10 cellular contexts compared by ENCODE assay signal in the genomic region with DNA sequence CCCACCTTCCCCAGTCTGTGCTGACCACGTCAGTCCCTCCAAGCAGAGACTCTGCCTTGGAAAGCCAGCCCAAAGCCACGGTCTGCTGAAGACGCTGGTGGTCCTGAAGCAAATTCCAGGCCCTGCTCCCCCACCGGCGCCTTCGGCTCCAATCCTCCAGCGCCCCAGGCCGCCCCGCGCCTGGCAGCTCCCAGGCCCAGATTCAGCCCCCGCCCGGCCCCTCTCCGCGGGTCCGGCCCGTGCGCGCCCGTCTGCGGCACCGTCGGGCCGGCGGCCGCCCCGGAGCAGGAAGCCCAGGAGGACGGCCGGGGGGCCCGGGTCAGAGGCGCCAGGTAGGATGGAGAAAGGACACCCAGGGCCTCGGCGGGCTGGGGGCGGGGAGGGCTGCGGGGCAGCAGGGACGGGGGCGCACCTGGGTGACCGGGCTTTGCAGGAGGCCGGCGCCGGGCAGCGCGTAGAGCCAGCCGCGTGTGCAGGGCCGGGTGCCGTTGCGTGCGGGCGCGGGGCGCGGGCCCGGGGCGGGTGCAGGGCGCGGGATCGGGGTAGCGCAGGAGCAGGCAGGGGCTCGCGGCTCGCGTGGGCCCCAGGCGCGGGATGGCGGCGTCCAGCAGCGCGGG. TPM values are rescaled to one million over a fixed set of nuclear protein-coding genes. Genes with fewer than 3 reads are reported as not detected.
DNase-seq lines count a peak whose midpoint lies in the region; ATAC-seq and TF ChIP-seq lines count a peak whose summit lies in the region.
"Had no signal": no experiment of that assay in that cellular context is flagged by ENCODE, and none has a peak within 500 bp of the region (broad histone marks: within the 10 kb centered on the region; RNA-seq: fewer than 3 reads in every experiment).

No MANE protein-coding gene starts in this region.

- no peaks in the 10 kb centered on the region for H3K79me2 ChIP-seq in smooth muscle cell (ENCODE audit: low read depth)

- POLR2A ChIA-PET in WTC11 (lab: Charles Lee) = interaction anchor here (1.4 to 1.5 kb wide), 2 partner anchors 8 to 16 kb away, joined by 3 read pairs; a partner anchor contains a TSS

- peak overlapping the region; percentile 51 for H3K4me3 Mint-ChIP-seq in T-helper 2 cell treated with Interferon-gamma antibody and Interleukin-4, amounts not matched to agents 5 μg/mL and 100 μg/mL, for 36 hours
- peak overlapping the region; percentile 68 for H3K4me3 Mint-ChIP-seq in WTC11

- H3K9me3 ChIP-seq in iPS-18a (ENCODE audit: control insufficient read depth, low read depth, low read length) (no peaks in the 10 kb centered on the region), smooth muscle cell (replicated peaks; ENCODE audit: low read depth) (no peaks in the 10 kb centered on the region)
- H3K9me3 ChIP-seq: adrenal gland had no signal

- WGBS in smooth muscle cell (ENCODE audit: low lambda C conversion rate) = 5% methylated on average over 28 of the region's 68 CpGs

- no peak overlapping the region for H3K9ac ChIP-seq in iPS-18a (ENCODE audit: low read length)
- H3K9ac ChIP-seq in smooth muscle cell (ENCODE audit: low read depth) = no peak overlapping the region

- H2AFZ ChIP-seq in smooth muscle cell (ENCODE audit: low read depth) = no peak overlapping the region

- no peaks in the 10 kb centered on the region for H3F3A ChIP-seq in smooth muscle cell (ENCODE audit: low read depth)

- H3K27me3 ChIP-seq in iPS-18a (ENCODE audit: control insufficient read depth, insufficient read depth, low read length) (peaks cover 52% of the 10 kb centered on the region), smooth muscle cell (ENCODE audit: low read depth) (peaks cover 69% of the 10 kb centered on the region)

- H4K20me1 ChIP-seq in smooth muscle cell (ENCODE audit: low read depth) = no peaks in the 10 kb centered on the region

- no peak for DNase-seq in T-helper 2 cell treated with Interferon-gamma antibody and Interleukin-4, amounts not matched to agents 5 μg/mL and 100 μg/mL, for 36 hours (ENCODE audit: low spot score)
- DNase-seq in T-helper 2 cell = no peak
- DNase-seq in WTC11 (ENCODE audit: low spot score) = no peak
- no peak for DNase-seq in smooth muscle cell (lab: John Stamatoyannopoulos, UW; ENCODE audit: unreplicated experiment)
- DNase-seq in cerebellar nuclear complex (lab: John Stamatoyannopoulos, UW) = no peak

- no peak for TF ChIP-seq CTCF in WTC11 (IDR thresholded peaks at IDR 0.05)
- no peak for TF ChIP-seq CTCF in smooth muscle cell (IDR thresholded peaks at IDR 0.05; ENCODE audit: borderline replicate concordance, insufficient read depth, poor library complexity, severe bottlenecking)

- H3K4me3 ChIP-seq in iPS-18a (ENCODE audit: low read length) (peak overlapping the region; percentile 44), smooth muscle cell (peak overlapping the region; percentile 16)

- H3K4me1 Mint-ChIP-seq in T-helper 2 cell treated with Interferon-gamma antibody and Interleukin-4, amounts not matched to agents 5 μg/mL and 100 μg/mL, for 36 hours (ENCODE audit: low read depth) = peaks cover 6% of the 10 kb centered on the region
- no peaks in the 10 kb centered on the region for H3K4me1 Mint-ChIP-seq in WTC11

- H3K36me3 Mint-ChIP-seq in T-helper 2 cell treated with Interferon-gamma antibody and Interleukin-4, amounts not matched to agents 5 μg/mL and 100 μg/mL, for 36 hours (ENCODE audit: low read depth) = no peaks in the 10 kb centered on the region
- H3K36me3 Mint-ChIP-seq in WTC11 = no peaks in the 10 kb centered on the region

- H3K36me3 ChIP-seq in iPS-18a (ENCODE audit: control insufficient read depth, low read depth, low read length) (no peaks in the 10 kb centered on the region), smooth muscle cell (ENCODE audit: low read depth) (no peaks in the 10 kb centered on the region)
- H3K36me3 ChIP-seq: adrenal gland, tibial nerve had no signal

- ATAC-seq in WTC11 (peak; percentile 11), GM19023 (IDR thresholded peaks at IDR 0.05; ENCODE audit: unreplicated experiment) (no peak), HG02870 (IDR thresholded peaks at IDR 0.05; ENCODE audit: unreplicated experiment) (no peak)

- no peaks in the 10 kb centered on the region for H3K4me1 ChIP-seq in iPS-18a (ENCODE audit: control insufficient read depth, low read depth, low read length)
- no peaks in the 10 kb centered on the region for H3K4me1 ChIP-seq in smooth muscle cell (ENCODE audit: low read depth)

- CTCF ChIA-PET in WTC11 (lab: Charles Lee) = interaction anchor here (0.6 to 3.1 kb wide), 6 partner anchors 8 to 464 kb away, joined by 3 to 17 read pairs (median 4); a partner anchor contains a TSS

- H3K4me2 ChIP-seq in smooth muscle cell = peak overlapping the region; percentile 78

- H3K9me3 Mint-ChIP-seq in T-helper 2 cell treated with Interferon-gamma antibody and Interleukin-4, amounts not matched to agents 5 μg/mL and 100 μg/mL, for 36 hours = no peaks in the 10 kb centered on the region
- H3K9me3 Mint-ChIP-seq in WTC11 = no peaks in the 10 kb centered on the region

- H3K27me3 Mint-ChIP-seq in T-helper 2 cell treated with Interferon-gamma antibody and Interleukin-4, amounts not matched to agents 5 μg/mL and 100 μg/mL, for 36 hours (ENCODE audit: low read depth) = peaks cover 32% of the 10 kb centered on the region
- H3K27me3 Mint-ChIP-seq in WTC11 (ENCODE audit: low read depth) = peaks cover 45% of the 10 kb centered on the region

- no peak overlapping the region for H3K27ac Mint-ChIP-seq in T-helper 2 cell treated with Interferon-gamma antibody and Interleukin-4, amounts not matched to agents 5 μg/mL and 100 μg/mL, for 36 hours
- H3K27ac Mint-ChIP-seq in WTC11 = no peak overlapping the region

- H3K27ac ChIP-seq in iPS-18a (ENCODE audit: low read length) (no peak overlapping the region), smooth muscle cell (ENCODE audit: low read depth) (no peak overlapping the region)
- H3K27ac ChIP-seq: tibial nerve had no signal

TF ChIP-seq in WTC11, 78 proteins besides CTCF, POLR2A, EP300 and RAD21:
- TF ChIP-seq, protein P1, sequence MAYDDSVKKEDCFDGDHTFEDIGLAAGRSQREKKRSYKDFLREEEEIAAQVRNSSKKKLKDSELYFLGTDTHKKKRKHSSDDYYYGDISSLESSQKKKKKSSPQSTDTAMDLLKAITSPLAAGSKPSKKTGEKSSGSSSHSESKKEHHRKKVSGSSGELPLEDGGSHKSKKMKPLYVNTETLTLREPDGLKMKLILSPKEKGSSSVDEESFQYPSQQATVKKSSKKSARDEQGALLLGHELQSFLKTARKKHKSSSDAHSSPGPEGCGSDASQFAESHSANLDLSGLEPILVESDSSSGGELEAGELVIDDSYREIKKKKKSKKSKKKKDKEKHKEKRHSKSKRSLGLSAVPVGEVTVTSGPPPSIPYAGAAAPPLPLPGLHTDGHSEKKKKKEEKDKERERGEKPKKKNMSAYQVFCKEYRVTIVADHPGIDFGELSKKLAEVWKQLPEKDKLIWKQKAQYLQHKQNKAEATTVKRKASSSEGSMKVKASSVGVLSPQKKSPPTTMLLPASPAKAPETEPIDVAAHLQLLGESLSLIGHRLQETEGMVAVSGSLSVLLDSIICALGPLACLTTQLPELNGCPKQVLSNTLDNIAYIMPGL (CRISPR knock-in tag; IDR thresholded peaks at IDR 0.05) = peak; percentile 65; the same call in 1 of the 2 replicates
- TF ChIP-seq KAT7 (CRISPR knock-in tag; IDR thresholded peaks at IDR 0.05; ENCODE audit: borderline replicate concordance) (no peak), CREM (CRISPR knock-in tag; IDR thresholded peaks at IDR 0.05) (0 out of 2 replicates have a peak, but pooled peaks have one; percentile 42)

RNA-seq across cellular contexts. Expression of a gene that starts 0.6 kb away (rescaled TPM):
- total RNA-seq in WTC11 (2021) (9.8 to 12.1 TPM (median 10.7 TPM) in 3 replicates), smooth muscle cell (not detected in 2 replicates)
- 0.43 TPM in 1 of 2 replicates, not detected in the other for polyA plus RNA-seq in smooth muscle cell

RNA-seq across cellular contexts. Expression of a gene that starts 16.5 kb away (rescaled TPM):
- total RNA-seq in WTC11 (2021) (15.5 to 31.2 TPM (median 15.6 TPM) in 3 replicates), smooth muscle cell (6.2 and 6.7 TPM in 2 replicates)
- polyA plus RNA-seq in smooth muscle cell = 1.6 and 3.0 TPM in 2 replicates

RNA-seq across cellular contexts. Expression of a gene that starts 29.4 kb away (rescaled TPM):
- total RNA-seq in WTC11 (2021) = 0.41 to 0.76 TPM (median 0.46 TPM) in 3 replicates
- total RNA-seq in smooth muscle cell = 0.36 and 0.45 TPM in 2 replicates
- 1.2 and 1.4 TPM in 2 replicates for polyA plus RNA-seq in smooth muscle cell

Comparison
In these comparisons a context has a peak if more than half of its experiments do, and no peak if none do; other contexts are left out.
1. RNA of a gene that starts 0.6 kb away (total RNA-seq): 9.8 to 12.1 TPM in WTC11; not detected in smooth muscle cell; every median in the first group is over 10 times any median in the second.